ENCODE assay signal across 10 cellular contexts in genomic region chr5:91468643-91469422, GRCh38.
A peak's percentile ranks its signal among the peaks of the same experiment; 100 is the strongest.
DNase-seq lines count a peak whose midpoint lies in the region; ATAC-seq and TF ChIP-seq lines count a peak whose summit lies in the region.
"Had no signal": no experiment of that assay in that cellular context is flagged by ENCODE, and none has a peak within 500 bp of the region (broad histone marks: within the 10 kb centered on the region; RNA-seq: fewer than 3 reads in every experiment).

No MANE protein-coding gene starts in this region.

- no peaks in the 10 kb centered on the region for H3K9me3 ChIP-seq in smooth muscle cell (replicated peaks; ENCODE audit: low read depth)

- H3K27me3 ChIP-seq in HL-60 (ENCODE audit: insufficient read depth, poor library complexity, severe bottlenecking) (no peaks in the 10 kb centered on the region), smooth muscle cell (ENCODE audit: low read depth) (no peaks in the 10 kb centered on the region)

- peaks cover 7% of the 10 kb centered on the region for H3K4me1 ChIP-seq in smooth muscle cell (ENCODE audit: low read depth)

- intact Hi-C loops in Right ventricle myocardium superior (cut with DNase I): no loop called here

- H3F3A ChIP-seq in smooth muscle cell (ENCODE audit: low read depth): no peaks in the 10 kb centered on the region

- H3K36me3 ChIP-seq in smooth muscle cell (ENCODE audit: low read depth): no peaks in the 10 kb centered on the region

- H3K9ac ChIP-seq in smooth muscle cell (ENCODE audit: low read depth): no peak overlapping the region

- H4K20me1 ChIP-seq in smooth muscle cell (ENCODE audit: low read depth): no peaks in the 10 kb centered on the region

- ATAC-seq in Right ventricle myocardium superior (ENCODE audit: poor library complexity) (peak; percentile 82), GM19035 (IDR thresholded peaks at IDR 0.05; ENCODE audit: unreplicated experiment) (no peak), GM18520 (IDR thresholded peaks at IDR 0.05; ENCODE audit: unreplicated experiment) (no peak)

- no peaks in the 10 kb centered on the region for H3K79me2 ChIP-seq in smooth muscle cell (ENCODE audit: low read depth)

- TF ChIP-seq CTCF in HL-60 (IDR thresholded peaks at IDR 0.05; ENCODE audit: insufficient read depth, low read length) (no peak), smooth muscle cell (IDR thresholded peaks at IDR 0.05; ENCODE audit: borderline replicate concordance, insufficient read depth, poor library complexity, severe bottlenecking) (no peak)

- H3K4me2 ChIP-seq in smooth muscle cell: peak overlapping the region; percentile 70

- H2AFZ ChIP-seq in smooth muscle cell (ENCODE audit: low read depth): peak overlapping the region; percentile 31

- H3K27ac ChIP-seq in HL-60 (replicated peaks) (no peak overlapping the region), smooth muscle cell (ENCODE audit: low read depth) (peak overlapping the region; percentile 26)

- DNase-seq in HL-60 (ENCODE audit: low read depth in 1 of 2, low spot score in 1 of 2) (peak in 1 of 2 experiments; percentile 2), RPMI7951 (ENCODE audit: low read depth) (peak; percentile 42), Right ventricle myocardium superior (no peak), smooth muscle cell (lab: John Stamatoyannopoulos, UW; ENCODE audit: unreplicated experiment) (no peak), OCI-M2 (lab: John Stamatoyannopoulos, UW; ENCODE audit: unreplicated experiment) (no peak)
- DNase-seq in stimulated activated CD4-positive, alpha-beta T cell treated with anti-CD3 and anti-CD28 coated beads, Interleukin-2, amount 100 ng/mL, for 24 hours: no peak
- DNase-seq: midbrain, NCI-H2029 treated with DMSO at 0.1 percent for 48 hours had no signal

- H3K4me3 ChIP-seq in HL-60 (replicated peaks; ENCODE audit: insufficient read depth, low read length) (peak overlapping the region; percentile 28), smooth muscle cell (peak overlapping the region; percentile 10)

- WGBS in smooth muscle cell (ENCODE audit: low lambda C conversion rate): 77% methylated on average over 7 of the region's 7 CpGs
